Comparison of ENCODE assay signal across 8 cellular contexts in genomic region chr19:6392219-6393073, GRCh38. TPM values are rescaled to one million over a fixed set of nuclear protein-coding genes. Genes with fewer than 3 reads are reported as not detected.
DNase-seq lines count a peak whose midpoint lies in the region; ATAC-seq, FAIRE-seq and TF ChIP-seq lines count a peak whose summit lies in the region.

No MANE protein-coding gene starts in this region.

- peaks cover 24% of the 10 kb centered on the region for H3K79me2 ChIP-seq in keratinocyte (ENCODE audit: control insufficient read depth, insufficient read depth, low read length)

- H3K27me3 ChIP-seq in cardiac muscle cell = no peaks in the 10 kb centered on the region
- no peaks in the 10 kb centered on the region for H3K27me3 ChIP-seq in keratinocyte (ENCODE audit: control insufficient read depth, extremely low read depth, insufficient read depth, low read length)
- H3K27me3 ChIP-seq in tibial artery = no peaks in the 10 kb centered on the region

- dilution Hi-C loops in keratinocyte (cut with MboI; ENCODE audit: extremely low pct_ligation_motif_present, low sequenced_read_pairs) = no loop called here

- H3K27ac ChIP-seq in cardiac muscle cell (peak overlapping the region; percentile 93), keratinocyte (ENCODE audit: control insufficient read depth, insufficient read depth, low read length) (peak overlapping the region; percentile 89), tibial artery (peak overlapping the region; percentile 91 to 96)

- intact Hi-C loops in left cardiac atrium (cut with DNase I) = no loop called here
- intact Hi-C loops in tibial artery (cut with DNase I; ENCODE audit: low total_unique reads) = no loop called here

- peak overlapping the region; percentile 90 for H3K4me3 Mint-ChIP-seq in activated T-helper 17 cell treated with anti-CD3 and anti-CD28 coated beads, Interleukin-2, amount 50 U/mL, for 72 hours

- peak overlapping the region; percentile 97 for H2AFZ ChIP-seq in keratinocyte (ENCODE audit: control insufficient read depth, low read length)

- DNase-seq in cardiac muscle cell (ENCODE audit: low read depth in 1 of 2, low spot score in 1 of 2) (no peak), left cardiac atrium (no peak), keratinocyte (ENCODE audit: low read depth, low spot score) (no peak), tibial artery (no peak), SW480 (ENCODE audit: low spot score) (no peak), GM10248 (ENCODE audit: extremely low spot score) (no peak), NCI-H1694 (lab: John Stamatoyannopoulos, UW) (no peak)

- H3K9ac ChIP-seq in keratinocyte (ENCODE audit: control insufficient read depth, extremely low read depth, insufficient read depth, low read length) = peak overlapping the region; percentile 95

- FAIRE-seq in keratinocyte (lab: Jason Lieb, UNC) = peak; percentile 13

- no peaks in the 10 kb centered on the region for H3K9me3 ChIP-seq in cardiac muscle cell (ENCODE audit: low read depth)
- no peaks in the 10 kb centered on the region for H3K9me3 ChIP-seq in keratinocyte (ENCODE audit: control insufficient read depth, low read depth, low read length)
- H3K9me3 ChIP-seq in tibial artery = no peaks in the 10 kb centered on the region

- no peak for ATAC-seq in left cardiac atrium
- ATAC-seq in activated T-helper 17 cell treated with anti-CD3 and anti-CD28 coated beads, Interleukin-2, amount 50 U/mL, for 72 hours (replicated peaks) = peak; percentile 3

- peaks cover 24% of the 10 kb centered on the region for H3K4me1 Mint-ChIP-seq in activated T-helper 17 cell treated with anti-CD3 and anti-CD28 coated beads, Interleukin-2, amount 50 U/mL, for 72 hours

- peak overlapping the region; percentile 100 for H3K4me2 ChIP-seq in keratinocyte (ENCODE audit: control insufficient read depth, extremely low read depth, insufficient read depth, low read depth, low read length)

- no peaks in the 10 kb centered on the region for H3K9me3 Mint-ChIP-seq in activated T-helper 17 cell treated with anti-CD3 and anti-CD28 coated beads, Interleukin-2, amount 50 U/mL, for 72 hours

- peak overlapping the region; percentile 80 for H3K4me3 ChIP-seq in cardiac muscle cell
- peak overlapping the region; percentile 96 to 99 (median 98) for H3K4me3 ChIP-seq in keratinocyte (ENCODE audit: control insufficient read depth in 2 of 3, extremely low read depth in 1 of 3, insufficient read depth in 2 of 3, low read depth in 1 of 3, low read length in 3 of 3)
- peak overlapping the region; percentile 63 to 88 for H3K4me3 ChIP-seq in tibial artery

- peak overlapping the region; percentile 99 for H3K27ac Mint-ChIP-seq in activated T-helper 17 cell treated with anti-CD3 and anti-CD28 coated beads, Interleukin-2, amount 50 U/mL, for 72 hours

- peaks cover 7% of the 10 kb centered on the region for H3K4me1 ChIP-seq in cardiac muscle cell (ENCODE audit: low read depth)
- H3K4me1 ChIP-seq in keratinocyte (ENCODE audit: control insufficient read depth, extremely low read depth, insufficient read depth, low read length) = peaks cover 13% of the 10 kb centered on the region
- H3K4me1 ChIP-seq in tibial artery = peaks cover 0 to 18% (median 14%) of the 10 kb centered on the region in 4 donors

- TF ChIP-seq CTCF in cardiac muscle cell (IDR thresholded peaks at IDR 0.05; ENCODE audit: low read depth, low read length) (no peak), keratinocyte (optimal IDR thresholded peaks at IDR 0.05 in 1 of 3, IDR thresholded peaks at IDR 0.05 in 1 of 3, conservative IDR thresholded peaks at IDR 0.05 in 1 of 3; ENCODE audit: extremely low read depth in 1 of 3, insufficient read depth in 2 of 3, low read length in 3 of 3) (no peak), tibial artery (IDR thresholded peaks at IDR 0.05) (no peak), GM10248 (IDR thresholded peaks at IDR 0.05; ENCODE audit: control extremely low read depth, extremely low read depth, low read depth, missing control alignments) (no peak)

- H3K27me3 Mint-ChIP-seq in activated T-helper 17 cell treated with anti-CD3 and anti-CD28 coated beads, Interleukin-2, amount 50 U/mL, for 72 hours = no peaks in the 10 kb centered on the region

- H3K36me3 Mint-ChIP-seq in activated T-helper 17 cell treated with anti-CD3 and anti-CD28 coated beads, Interleukin-2, amount 50 U/mL, for 72 hours (ENCODE audit: low read depth) = peaks cover 57% of the 10 kb centered on the region

- H3K36me3 ChIP-seq in cardiac muscle cell (peaks cover 19% of the 10 kb centered on the region), keratinocyte (ENCODE audit: control insufficient read depth in 2 of 2, extremely low read depth in 1 of 2, insufficient read depth in 2 of 2, low read length in 2 of 2) (peaks cover 17 to 22% of the 10 kb centered on the region in 2 experiments), tibial artery (peaks cover 14 to 33% (median 27%) of the 10 kb centered on the region in 3 donors)

- CTCF ChIA-PET in GM10248 (lab: Yijun Ruan, JAX) = interaction anchor here (1.3 to 1.5 kb wide), 2 partner anchors 15 to 174 kb away, joined by 3 to 4 read pairs; no protein-coding TSS in a partner anchor

- peaks cover 2% of the 10 kb centered on the region for H4K20me1 ChIP-seq in keratinocyte (ENCODE audit: control insufficient read depth, extremely low read depth, insufficient read depth, low read length)

- no peaks in the 10 kb centered on the region for H3K9me1 ChIP-seq in keratinocyte (ENCODE audit: control insufficient read depth, extremely low read depth, insufficient read depth, low read length)

- POLR2A ChIA-PET in GM10248 (lab: Yijun Ruan, JAX) = interaction anchor here (0.8 kb wide), 1 partner anchor 18 kb away, joined by 4 read pairs; no protein-coding TSS in a partner anchor

RNA-seq across cellular contexts. Expression of gene GTF2F1, which starts 0.5 kb away (rescaled TPM):
- 81.3 and 96.7 TPM in 2 replicates for total RNA-seq in cardiac muscle cell
- polyA plus RNA-seq in cardiac muscle cell = 37.7 and 43.0 TPM in 2 replicates
- total RNA-seq in left cardiac atrium = 10 to 100 TPM; 29.6 to 33.0 TPM
- 10 to 100 TPM; 53.8 to 56.1 TPM for total RNA-seq in activated T-helper 17 cell treated with anti-CD3 and anti-CD28 coated beads, Interleukin-2, amount 50 U/mL, for 72 hours
- polyA plus RNA-seq in keratinocyte = 37.3 to 56.9 TPM (median 39.7 TPM) in 3 replicates
- polyA plus RNA-seq in keratinocyte (2011; ENCODE audit: low read depth) = 54.0 TPM
- polyA plus RNA-seq in keratinocyte (2011; cell fraction: cytosol; rRNA removed) = 32.2 and 58.0 TPM in 2 replicates
- 45.2 and 52.8 TPM in 2 replicates for polyA plus RNA-seq in keratinocyte (2011; cell fraction: nucleus; rRNA removed)
- 22.4 and 65.3 TPM in 2 replicates for polyA plus RNA-seq in keratinocyte (2012; ENCODE audit: low replicate concordance)
- 30.8 to 37.4 TPM (median 32.0 TPM) in 3 replicates for polyA minus RNA-seq in keratinocyte
- 48.9 TPM for polyA minus RNA-seq in keratinocyte (2011; cell fraction: cytosol; rRNA and poly(A)+ RNA removed)
- 12.3 and 15.9 TPM in 2 replicates for polyA minus RNA-seq in keratinocyte (2011; cell fraction: nucleus; rRNA and poly(A)+ RNA removed)

RNA-seq across cellular contexts. Expression of gene PSPN, which starts 16.7 kb away (rescaled TPM):
- total RNA-seq in cardiac muscle cell (1.9 and 3.0 TPM in 2 replicates), left cardiac atrium (1 to 10 TPM in 1 of 2 donors, under 1 TPM in 1; 0.92 to 1.1 TPM)
- polyA plus RNA-seq in cardiac muscle cell (2.7 and 3.0 TPM in 2 replicates), keratinocyte (0.33 to 0.50 TPM (median 0.36 TPM) in 3 replicates)
- total RNA-seq in activated T-helper 17 cell treated with anti-CD3 and anti-CD28 coated beads, Interleukin-2, amount 50 U/mL, for 72 hours = 1 to 10 TPM; 1.9 to 2.8 TPM
- 0.74 TPM for polyA plus RNA-seq in keratinocyte (2011; ENCODE audit: low read depth)
- polyA plus RNA-seq in keratinocyte (2011; cell fraction: cytosol; rRNA removed) = 0.46 and 0.60 TPM in 2 replicates
- polyA plus RNA-seq in keratinocyte (2011; cell fraction: nucleus; rRNA removed) = 1.0 and 1.2 TPM in 2 replicates
- polyA plus RNA-seq in keratinocyte (2012; ENCODE audit: low replicate concordance) = 0.78 and 0.96 TPM in 2 replicates
- polyA minus RNA-seq in keratinocyte = 0.73 to 1.0 TPM (median 0.90 TPM) in 3 replicates
- polyA minus RNA-seq in keratinocyte (2011; cell fraction: cytosol; rRNA and poly(A)+ RNA removed) = not detected
- 0.32 and 0.62 TPM in 2 replicates for polyA minus RNA-seq in keratinocyte (2011; cell fraction: nucleus; rRNA and poly(A)+ RNA removed)

RNA-seq across cellular contexts. Expression of gene ALKBH7, which starts 19.9 kb away (rescaled TPM):
- 171 and 266 TPM in 2 replicates for total RNA-seq in cardiac muscle cell
- polyA plus RNA-seq in cardiac muscle cell = 126 and 153 TPM in 2 replicates
- 100 to 1,000 TPM in 1 of 2 donors, 10 to 100 TPM in 1; 93.7 to 107 TPM for total RNA-seq in left cardiac atrium
- total RNA-seq in activated T-helper 17 cell treated with anti-CD3 and anti-CD28 coated beads, Interleukin-2, amount 50 U/mL, for 72 hours = 10 to 100 TPM; 41.1 to 69.7 TPM
- 9.5 to 18.9 TPM (median 9.8 TPM) in 3 replicates for polyA plus RNA-seq in keratinocyte
- 4.2 TPM for polyA plus RNA-seq in keratinocyte (2011; ENCODE audit: low read depth)
- 3.6 and 14.4 TPM in 2 replicates for polyA plus RNA-seq in keratinocyte (2011; cell fraction: cytosol; rRNA removed)
- polyA plus RNA-seq in keratinocyte (2011; cell fraction: nucleus; rRNA removed) = 4.6 and 6.5 TPM in 2 replicates
- 23.1 and 28.1 TPM in 2 replicates for polyA plus RNA-seq in keratinocyte (2012; ENCODE audit: low replicate concordance)
- polyA minus RNA-seq in keratinocyte = 1.8 to 7.3 TPM (median 5.7 TPM) in 3 replicates
- polyA minus RNA-seq in keratinocyte (2011; cell fraction: cytosol; rRNA and poly(A)+ RNA removed) = 27.0 TPM
- polyA minus RNA-seq in keratinocyte (2011; cell fraction: nucleus; rRNA and poly(A)+ RNA removed) = 3.4 and 3.5 TPM in 2 replicates

RNA-seq across cellular contexts. Expression of gene CLPP, which starts 31.1 kb away (rescaled TPM):
- total RNA-seq in cardiac muscle cell (98.0 and 141 TPM in 2 replicates), left cardiac atrium (10 to 100 TPM; 65.7 to 71.7 TPM)
- polyA plus RNA-seq in cardiac muscle cell (122 and 124 TPM in 2 replicates), keratinocyte (46.8 to 54.3 TPM (median 52.8 TPM) in 3 replicates)
- total RNA-seq in activated T-helper 17 cell treated with anti-CD3 and anti-CD28 coated beads, Interleukin-2, amount 50 U/mL, for 72 hours = 100 to 1,000 TPM; 153 to 217 TPM
- polyA plus RNA-seq in keratinocyte (2011; ENCODE audit: low read depth) = 37.4 TPM
- 44.9 and 92.9 TPM in 2 replicates for polyA plus RNA-seq in keratinocyte (2011; cell fraction: cytosol; rRNA removed)
- polyA plus RNA-seq in keratinocyte (2011; cell fraction: nucleus; rRNA removed) = 22.4 and 33.1 TPM in 2 replicates
- polyA plus RNA-seq in keratinocyte (2012; ENCODE audit: low replicate concordance) = 41.8 and 73.0 TPM in 2 replicates
- polyA minus RNA-seq in keratinocyte = 23.5 to 87.9 TPM (median 23.8 TPM) in 3 replicates
- 64.8 TPM for polyA minus RNA-seq in keratinocyte (2011; cell fraction: cytosol; rRNA and poly(A)+ RNA removed)
- polyA minus RNA-seq in keratinocyte (2011; cell fraction: nucleus; rRNA and poly(A)+ RNA removed) = 8.5 and 13.8 TPM in 2 replicates

RNA-seq across cellular contexts. Expression of gene KHSRP, which starts 32.2 kb away (rescaled TPM):
- total RNA-seq in cardiac muscle cell = 237 and 320 TPM in 2 replicates
- polyA plus RNA-seq in cardiac muscle cell = 262 and 350 TPM in 2 replicates
- total RNA-seq in left cardiac atrium = 100 to 1,000 TPM in 1 of 2 donors, 10 to 100 TPM in 1; 99.3 to 135 TPM
- total RNA-seq in activated T-helper 17 cell treated with anti-CD3 and anti-CD28 coated beads, Interleukin-2, amount 50 U/mL, for 72 hours = 100 to 1,000 TPM; 214 to 354 TPM
- polyA plus RNA-seq in keratinocyte = 41.8 to 98.9 TPM (median 56.6 TPM) in 3 replicates
- 63.9 TPM for polyA plus RNA-seq in keratinocyte (2011; ENCODE audit: low read depth)
- polyA plus RNA-seq in keratinocyte (2011; cell fraction: cytosol; rRNA removed) = 40.0 and 74.7 TPM in 2 replicates
- polyA plus RNA-seq in keratinocyte (2011; cell fraction: nucleus; rRNA removed) = 54.9 and 65.9 TPM in 2 replicates
- 61.2 and 244 TPM in 2 replicates for polyA plus RNA-seq in keratinocyte (2012; ENCODE audit: low replicate concordance)
- 45.7 to 177 TPM (median 74.0 TPM) in 3 replicates for polyA minus RNA-seq in keratinocyte
- polyA minus RNA-seq in keratinocyte (2011; cell fraction: cytosol; rRNA and poly(A)+ RNA removed) = 141 TPM
- polyA minus RNA-seq in keratinocyte (2011; cell fraction: nucleus; rRNA and poly(A)+ RNA removed) = 60.2 and 75.5 TPM in 2 replicates
